ENCODE assay signal across 2 cellular contexts in the genomic region with DNA sequence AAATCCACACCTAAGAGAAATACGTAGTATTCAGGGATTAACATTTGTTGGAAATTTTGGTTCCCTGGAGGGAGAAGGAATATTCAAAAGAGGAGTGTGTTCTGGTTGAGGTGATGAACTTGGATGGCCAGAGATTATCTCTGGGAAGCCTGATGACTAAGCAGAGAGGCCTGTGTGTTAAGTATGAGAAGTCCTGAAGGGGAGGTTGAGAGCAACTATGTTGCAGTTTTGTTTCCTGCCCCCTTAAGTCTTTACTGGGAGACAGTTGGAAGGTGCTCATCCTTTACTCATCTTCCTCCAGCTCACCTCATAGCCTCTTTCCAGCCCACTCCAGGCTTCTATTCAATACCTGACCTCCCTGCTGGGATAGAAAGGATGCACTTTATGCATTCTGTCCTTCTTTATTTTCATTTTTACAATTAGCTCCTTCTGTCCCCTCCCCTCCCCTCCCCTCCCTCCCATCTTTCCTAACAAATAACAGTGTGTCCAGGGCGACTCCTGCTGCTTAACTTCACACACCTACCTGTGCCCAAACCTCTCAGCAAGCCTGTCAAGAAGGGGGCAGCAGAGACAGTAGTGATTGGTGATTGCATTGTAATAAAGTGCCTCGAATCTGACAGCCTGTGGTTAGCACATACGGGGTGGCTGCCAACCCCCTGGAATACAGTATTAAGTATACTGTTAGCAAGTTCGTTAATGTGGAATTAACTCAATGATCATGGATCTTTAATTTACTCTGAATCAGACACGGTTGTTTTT.
TF ChIP-seq lines count a peak whose summit lies in the region.

No MANE protein-coding gene starts in this region.

TF ChIP-seq in IMR-90, 13 proteins besides CTCF, POLR2A, EP300 and RAD21:
- TF ChIP-seq CHD1 (IDR thresholded peaks at IDR 0.05; ENCODE audit: low read depth, low read length) (no peak), FOS (IDR thresholded peaks at IDR 0.05; ENCODE audit: low read depth, low read length) (peak; percentile 19; the same call in 1 of the 2 replicates), RFX5 (IDR thresholded peaks at IDR 0.05; ENCODE audit: low read depth, low read length) (no peak), CEBPB (IDR thresholded peaks at IDR 0.05; ENCODE audit: low read depth, low read length) (no peak)

TF ChIP-seq in GM12878, 131 proteins besides CTCF, POLR2A, EP300 and RAD21:
- no peak for TF ChIP-seq BCL11A (IDR thresholded peaks at IDR 0.05; ENCODE audit: low read depth, low read length)
- no peak for TF ChIP-seq MTA3 (IDR thresholded peaks at IDR 0.05; ENCODE audit: borderline replicate concordance, low read length)
- no peak for TF ChIP-seq IRF4 (IDR thresholded peaks at IDR 0.05; ENCODE audit: low read depth, low read length)
- no peak for TF ChIP-seq BHLHE40 (IDR thresholded peaks at IDR 0.05; ENCODE audit: borderline replicate concordance in 1 of 2, low read depth in 2 of 2, low read length in 1 of 2)
- TF ChIP-seq KAT2A (conservative IDR thresholded peaks at IDR 0.05; ENCODE audit: control insufficient read depth, low read depth, low read length): no peak
- TF ChIP-seq NRF1 (conservative IDR thresholded peaks at IDR 0.05; ENCODE audit: low read depth, low read length): no peak
- TF ChIP-seq HDGF (IDR thresholded peaks at IDR 0.05): no peak
- TF ChIP-seq RAD51 (IDR thresholded peaks at IDR 0.05): no peak
- TF ChIP-seq RCOR1 (conservative IDR thresholded peaks at IDR 0.05; ENCODE audit: low read depth, low read length): no peak
- no peak for TF ChIP-seq TAF1 (IDR thresholded peaks at IDR 0.05; ENCODE audit: borderline replicate concordance, low read depth, low read length)
- no peak for TF ChIP-seq KLF5 (IDR thresholded peaks at IDR 0.05; ENCODE audit: partially characterized antibody)
- no peak for TF ChIP-seq JUNB (IDR thresholded peaks at IDR 0.05)
- no peak for TF ChIP-seq E2F8 (IDR thresholded peaks at IDR 0.05; ENCODE audit: low read depth, partially characterized antibody)
